In genomic region chr10:15585303-15585715, GRCh38 we compare ENCODE assay signal across 8 cellular contexts.
DNase-seq lines count a peak whose midpoint lies in the region; ATAC-seq and TF ChIP-seq lines count a peak whose summit lies in the region.

No MANE protein-coding gene starts in this region.

- intact Hi-C loops in left cardiac atrium (cut with DNase I), result loop anchor here (5.0 to 10.0 kb wide), 2 partner anchors 119 to 127 kb away; no protein-coding TSS in a partner anchor
- intact Hi-C loops in gastrocnemius medialis (cut with DNase I; ENCODE audit: low total_unique reads), result loop anchor here (10.0 kb wide), 2 partner anchors 139 to 239 kb away; no protein-coding TSS in a partner anchor

- H3K4me3 ChIP-seq in BJ (ENCODE audit: low read depth, low read length) (no peak overlapping the region), gastrocnemius medialis (no peak overlapping the region)

- H3K4me3 Mint-ChIP-seq in activated T-helper 17 cell treated with anti-CD3 and anti-CD28 coated beads, Interleukin-2, amount 50 U/mL, for 72 hours, result no peak overlapping the region

- H3K4me1 Mint-ChIP-seq in activated T-helper 17 cell treated with anti-CD3 and anti-CD28 coated beads, Interleukin-2, amount 50 U/mL, for 72 hours, result no peaks in the 10 kb centered on the region

- ATAC-seq in GM18499 (IDR thresholded peaks at IDR 0.05; ENCODE audit: insufficient read depth, unreplicated experiment) (peak; percentile 94), HG02885 (IDR thresholded peaks at IDR 0.05; ENCODE audit: poor library complexity, unreplicated experiment) (peak; percentile 85), left cardiac atrium (peak; percentile 61 to 88), gastrocnemius medialis (no peak)
- ATAC-seq in activated T-helper 17 cell treated with anti-CD3 and anti-CD28 coated beads, Interleukin-2, amount 50 U/mL, for 72 hours (replicated peaks), result peak; percentile 70

- H3K27me3 Mint-ChIP-seq in activated T-helper 17 cell treated with anti-CD3 and anti-CD28 coated beads, Interleukin-2, amount 50 U/mL, for 72 hours, result peaks cover 8% of the 10 kb centered on the region

- POLR2A ChIA-PET in BJ (lab: Charles Lee), result no interaction called here

- H3K36me3 ChIP-seq in BJ (ENCODE audit: control insufficient read depth, insufficient read depth, low read length) (no peaks in the 10 kb centered on the region), gastrocnemius medialis (no peaks in the 10 kb centered on the region)

- no peaks in the 10 kb centered on the region for H3K27me3 ChIP-seq in BJ (ENCODE audit: control insufficient read depth, insufficient read depth, low read length)
- no peaks in the 10 kb centered on the region for H3K27me3 ChIP-seq in gastrocnemius medialis

- no peaks in the 10 kb centered on the region for H3K36me3 Mint-ChIP-seq in activated T-helper 17 cell treated with anti-CD3 and anti-CD28 coated beads, Interleukin-2, amount 50 U/mL, for 72 hours (ENCODE audit: low read depth)

- no peak overlapping the region for H3K27ac Mint-ChIP-seq in activated T-helper 17 cell treated with anti-CD3 and anti-CD28 coated beads, Interleukin-2, amount 50 U/mL, for 72 hours

- H3K9me3 Mint-ChIP-seq in activated T-helper 17 cell treated with anti-CD3 and anti-CD28 coated beads, Interleukin-2, amount 50 U/mL, for 72 hours, result no peaks in the 10 kb centered on the region

- DNase-seq in BJ (ENCODE audit: low read depth) (no peak), NCI-H226 (peak; percentile 9), left cardiac atrium (peak; percentile 67), gastrocnemius medialis (peak in 1 of 2 donors; percentile 3), activated gamma-delta T cell (lab: John Stamatoyannopoulos, UW) (no peak)

- H3K27ac ChIP-seq in gastrocnemius medialis, result no peak overlapping the region

- H3K9me3 ChIP-seq in gastrocnemius medialis, result no peaks in the 10 kb centered on the region

- H3K4me1 ChIP-seq in gastrocnemius medialis, result no peaks in the 10 kb centered on the region

- CTCF ChIA-PET in BJ (lab: Yijun Ruan, JAX), result interaction anchor here (0.6 to 2.0 kb wide), 34 partner anchors 9 to 252 kb away, joined by 3 to 18 read pairs (median 4); partner anchors contain the start of gene ITGA8

- TF ChIP-seq CTCF in BJ (IDR thresholded peaks at IDR 0.05; ENCODE audit: insufficient read depth, low read depth, low read length), result peak; percentile 86
- peak; percentile 29 to 66 (median 47) for TF ChIP-seq CTCF in gastrocnemius medialis (IDR thresholded peaks at IDR 0.05 in 4 of 5, conservative IDR thresholded peaks at IDR 0.05 in 1 of 5)

- TF ChIP-seq POLR2A in gastrocnemius medialis (IDR thresholded peaks at IDR 0.05), result no peak

- in situ Hi-C loops in gastrocnemius medialis (cut with MboI; ENCODE audit: low sequenced_read_pairs in 4 of 4), result no loop called here

Comparison
In these comparisons a context has a peak if more than half of its experiments do, and no peak if none do; other contexts are left out.
1. DNase-seq: peak in NCI-H226 (single experiment) and left cardiac atrium (single experiment); none in BJ (single experiment) and activated gamma-delta T cell (single experiment).
2. ATAC-seq: peak in GM18499 (single experiment), HG02885 (single experiment), activated T-helper 17 cell treated with anti-CD3 and anti-CD28 coated beads, Interleukin-2, amount 50 U/mL, for 72 hours (single experiment) and left cardiac atrium (2 of 2); none in gastrocnemius medialis (0 of 2).